In the genomic region with DNA sequence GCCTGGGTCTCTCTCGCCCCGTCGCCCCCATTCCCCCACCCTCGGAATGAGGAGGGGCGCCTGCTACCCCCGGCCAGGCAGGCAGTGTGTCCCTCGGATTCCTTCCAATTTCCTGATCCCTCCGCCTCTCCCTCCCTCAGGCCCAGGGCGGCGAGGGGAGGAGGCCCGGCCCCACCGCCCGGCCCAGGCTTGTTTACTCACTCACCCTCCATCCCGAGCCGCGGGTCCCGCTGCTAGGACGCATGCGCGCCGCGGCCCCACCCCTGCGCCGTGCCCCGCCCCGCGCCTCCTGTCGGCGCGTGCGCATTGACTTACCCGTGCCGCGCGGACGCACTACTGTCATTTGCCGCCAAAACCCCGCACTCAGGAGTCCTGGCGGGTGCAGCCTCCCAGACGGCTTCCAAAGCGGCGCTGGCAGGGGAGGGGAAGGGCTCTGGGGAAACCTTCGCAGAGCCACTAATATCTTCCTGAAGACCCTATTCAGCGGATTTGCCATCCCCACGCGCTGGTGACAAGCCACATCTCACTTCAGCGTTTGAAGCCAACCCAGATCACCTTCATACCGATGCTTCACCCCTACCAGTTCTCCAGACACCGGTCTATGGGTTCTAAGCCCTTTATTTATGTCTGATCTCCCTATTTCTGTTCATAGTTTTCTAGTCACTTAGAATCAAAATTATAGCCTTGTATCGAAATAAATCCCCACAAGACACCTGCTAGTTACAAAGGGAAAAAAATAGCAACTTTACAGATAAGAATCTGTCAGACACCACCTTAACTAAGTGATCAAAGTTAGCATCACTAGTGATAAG, we compare ENCODE assay signal across 2 cellular contexts.
TF ChIP-seq lines count a peak whose summit lies in the region.

Gene EZH1, minus strand, starts transcription at position 235 of the 812 bp plus-strand sequence. CDS start 16,099 bp downstream, outside the sequence.

TF ChIP-seq in A549, 52 proteins besides CTCF, POLR2A, EP300 and RAD21 (continued from another document):
- TF ChIP-seq HOXB5 (CRISPR knock-in tag; IDR thresholded peaks at IDR 0.05) (peak; percentile 80), JUN (IDR thresholded peaks at IDR 0.05) (peak; percentile 88 to 93; a peak in 4 of 5 replicates), MAX (IDR thresholded peaks at IDR 0.05) (peak; percentile 100), PHF8 (IDR thresholded peaks at IDR 0.05; ENCODE audit: borderline replicate concordance, low read depth) (peak; percentile 89; the same call in 1 of the 2 replicates), POLR2AphosphoS2 (conservative IDR thresholded peaks at IDR 0.05; ENCODE audit: low read length) (no peak), HOXA7 (CRISPR knock-in tag; IDR thresholded peaks at IDR 0.05) (no peak), RFX5 (IDR thresholded peaks at IDR 0.05) (no peak), RCOR1 (IDR thresholded peaks at IDR 0.05; ENCODE audit: low read depth, low read length) (no peak), BHLHE40 (IDR thresholded peaks at IDR 0.05; ENCODE audit: low read depth, low read length) (peak; percentile 49; the same call in 1 of the 2 replicates)
- TF ChIP-seq, protein P1, sequence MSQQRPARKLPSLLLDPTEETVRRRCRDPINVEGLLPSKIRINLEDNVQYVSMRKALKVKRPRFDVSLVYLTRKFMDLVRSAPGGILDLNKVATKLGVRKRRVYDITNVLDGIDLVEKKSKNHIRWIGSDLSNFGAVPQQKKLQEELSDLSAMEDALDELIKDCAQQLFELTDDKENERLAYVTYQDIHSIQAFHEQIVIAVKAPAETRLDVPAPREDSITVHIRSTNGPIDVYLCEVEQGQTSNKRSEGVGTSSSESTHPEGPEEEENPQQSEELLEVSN (IDR thresholded peaks at IDR 0.05; ENCODE audit: borderline replicate concordance, low read depth), result peak; percentile 100
- TF ChIP-seq, protein P2, sequence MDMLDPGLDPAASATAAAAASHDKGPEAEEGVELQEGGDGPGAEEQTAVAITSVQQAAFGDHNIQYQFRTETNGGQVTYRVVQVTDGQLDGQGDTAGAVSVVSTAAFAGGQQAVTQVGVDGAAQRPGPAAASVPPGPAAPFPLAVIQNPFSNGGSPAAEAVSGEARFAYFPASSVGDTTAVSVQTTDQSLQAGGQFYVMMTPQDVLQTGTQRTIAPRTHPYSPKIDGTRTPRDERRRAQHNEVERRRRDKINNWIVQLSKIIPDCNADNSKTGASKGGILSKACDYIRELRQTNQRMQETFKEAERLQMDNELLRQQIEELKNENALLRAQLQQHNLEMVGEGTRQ (IDR thresholded peaks at IDR 0.05), result peak; percentile 31; the same call in 1 of the 2 replicates

TF ChIP-seq in WTC11, 78 proteins besides CTCF, POLR2A, EP300 and RAD21 (continued from another document and continues in another):
- TF ChIP-seq PRDM15 (CRISPR knock-in tag; IDR thresholded peaks at IDR 0.05), result 0 out of 2 replicates have a peak, but pooled peaks have one; percentile 36
- no peak for TF ChIP-seq SOX15 (CRISPR knock-in tag; IDR thresholded peaks at IDR 0.05)
- TF ChIP-seq FOXK1 (CRISPR knock-in tag; IDR thresholded peaks at IDR 0.05), result peak; percentile 97
- no peak for TF ChIP-seq ZNF671 (CRISPR knock-in tag; IDR thresholded peaks at IDR 0.05)
- TF ChIP-seq ZNF425 (CRISPR knock-in tag; conservative IDR thresholded peaks at IDR 0.05), result no peak
- TF ChIP-seq ARID4B (CRISPR knock-in tag; IDR thresholded peaks at IDR 0.05; ENCODE audit: borderline replicate concordance), result peak; percentile 85; the same call in 1 of the 2 replicates
- TF ChIP-seq PREB (CRISPR knock-in tag; IDR thresholded peaks at IDR 0.05; ENCODE audit: borderline replicate concordance), result no peak
- TF ChIP-seq PRRX2 (CRISPR knock-in tag; IDR thresholded peaks at IDR 0.05), result no peak
- TF ChIP-seq AFF4 (CRISPR knock-in tag; IDR thresholded peaks at IDR 0.05; ENCODE audit: borderline replicate concordance), result peak; percentile 40; the same call in 1 of the 2 replicates
- TF ChIP-seq, protein P3, sequence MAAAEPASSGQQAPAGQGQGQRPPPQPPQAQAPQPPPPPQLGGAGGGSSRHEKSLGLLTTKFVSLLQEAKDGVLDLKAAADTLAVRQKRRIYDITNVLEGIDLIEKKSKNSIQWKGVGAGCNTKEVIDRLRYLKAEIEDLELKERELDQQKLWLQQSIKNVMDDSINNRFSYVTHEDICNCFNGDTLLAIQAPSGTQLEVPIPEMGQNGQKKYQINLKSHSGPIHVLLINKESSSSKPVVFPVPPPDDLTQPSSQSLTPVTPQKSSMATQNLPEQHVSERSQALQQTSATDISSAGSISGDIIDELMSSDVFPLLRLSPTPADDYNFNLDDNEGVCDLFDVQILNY (CRISPR knock-in tag; IDR thresholded peaks at IDR 0.05), result peak; percentile 98
- no peak for TF ChIP-seq MXD4 (CRISPR knock-in tag; IDR thresholded peaks at IDR 0.05; ENCODE audit: borderline replicate concordance)
- TF ChIP-seq NFE2L1 (CRISPR knock-in tag; IDR thresholded peaks at IDR 0.05), result peak; percentile 96
- peak; percentile 97 for TF ChIP-seq ZNF232 (CRISPR knock-in tag; IDR thresholded peaks at IDR 0.05)
- no peak for TF ChIP-seq ZNF219 (CRISPR knock-in tag; IDR thresholded peaks at IDR 0.05; ENCODE audit: borderline replicate concordance)
- no peak for TF ChIP-seq ZNF512 (CRISPR knock-in tag; IDR thresholded peaks at IDR 0.05; ENCODE audit: borderline replicate concordance)
- no peak; the same call in 1 of the 2 replicates for TF ChIP-seq RELA (CRISPR knock-in tag; IDR thresholded peaks at IDR 0.05; ENCODE audit: borderline replicate concordance)
- no peak for TF ChIP-seq FOXJ3 (CRISPR knock-in tag; IDR thresholded peaks at IDR 0.05; ENCODE audit: borderline replicate concordance)
- no peak for TF ChIP-seq HMGA2 (CRISPR knock-in tag; IDR thresholded peaks at IDR 0.05)
- TF ChIP-seq ZBTB43 (CRISPR knock-in tag; IDR thresholded peaks at IDR 0.05), result peak; percentile 92; the same call in 1 of the 2 replicates
